Comparison of ENCODE assay signal across 11 cellular contexts in the genomic region with DNA sequence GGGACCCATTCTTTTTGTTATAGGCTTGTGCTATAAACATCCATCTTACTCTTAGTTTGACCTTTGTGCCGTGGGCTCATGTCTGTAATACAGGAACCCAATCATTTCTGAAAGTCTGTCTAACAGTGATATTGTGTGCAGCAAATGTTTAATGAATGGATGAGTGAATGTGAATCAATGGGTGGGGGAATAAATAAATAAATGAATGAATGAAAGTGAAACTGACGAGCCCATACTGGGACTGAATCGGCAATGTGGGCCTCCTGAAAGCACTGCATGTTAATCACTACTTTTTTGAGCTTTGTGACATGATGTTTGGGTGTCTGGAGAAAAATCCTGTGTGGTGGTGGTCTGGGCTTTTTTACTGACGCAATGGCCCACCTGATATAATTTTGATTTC.
DNase-seq lines count a peak whose midpoint lies in the region; ATAC-seq and TF ChIP-seq lines count a peak whose summit lies in the region.
"Had no signal": no experiment of that assay in that cellular context is flagged by ENCODE, and none has a peak within 500 bp of the region (broad histone marks: within the 10 kb centered on the region; RNA-seq: fewer than 3 reads in every experiment).

No MANE protein-coding gene starts in this region.

- ATAC-seq in GM21529 (IDR thresholded peaks at IDR 0.05; ENCODE audit: unreplicated experiment) (peak; percentile 49), T-helper 17 cell (peak; percentile 69)
- ATAC-seq in effector memory CD8-positive, alpha-beta T cell (replicated peaks): peak; percentile 71
- ATAC-seq: GM23338 had no signal

- H3K27me3 Mint-ChIP-seq in T-helper 17 cell (no peaks in the 10 kb centered on the region), glutamatergic neuron (ENCODE audit: unreplicated experiment) (no peaks in the 10 kb centered on the region)
- no peaks in the 10 kb centered on the region for H3K27me3 Mint-ChIP-seq in effector memory CD8-positive, alpha-beta T cell

- no peaks in the 10 kb centered on the region for H3K9me3 Mint-ChIP-seq in effector memory CD8-positive, alpha-beta T cell
- H3K9me3 Mint-ChIP-seq in glutamatergic neuron (ENCODE audit: unreplicated experiment): no peaks in the 10 kb centered on the region
- H3K9me3 Mint-ChIP-seq: GM23338 had no signal

- POLR2A ChIA-PET in GM10248 (lab: Yijun Ruan, JAX): no interaction called here

- peak overlapping the region; percentile 96 for H3K27ac Mint-ChIP-seq in T-helper 17 cell
- H3K27ac Mint-ChIP-seq in effector memory CD8-positive, alpha-beta T cell: peak overlapping the region; percentile 77 to 97
- H3K27ac Mint-ChIP-seq in glutamatergic neuron (ENCODE audit: unreplicated experiment): no peak overlapping the region
- H3K27ac Mint-ChIP-seq: GM23338 had no signal

- TF ChIP-seq POLR2A in lower leg skin (IDR thresholded peaks at IDR 0.05): no peak

- H3K4me3 Mint-ChIP-seq in T-helper 17 cell (peak overlapping the region; percentile 90), glutamatergic neuron (ENCODE audit: unreplicated experiment) (no peak overlapping the region)
- peak overlapping the region; percentile 54 to 79 for H3K4me3 Mint-ChIP-seq in effector memory CD8-positive, alpha-beta T cell
- H3K4me3 Mint-ChIP-seq: GM23338 had no signal

- no peak for TF ChIP-seq CTCF in GM10248 (IDR thresholded peaks at IDR 0.05; ENCODE audit: control extremely low read depth, extremely low read depth, low read depth, missing control alignments)
- no peak for TF ChIP-seq CTCF in lower leg skin (IDR thresholded peaks at IDR 0.05)
- no peak for TF ChIP-seq CTCF in glutamatergic neuron (IDR thresholded peaks at IDR 0.05; ENCODE audit: partially characterized antibody, unreplicated experiment)

- intact Hi-C loops in lower leg skin (cut with DNase I; ENCODE audit: low total_unique reads): no loop called here

- CTCF ChIA-PET in GM10248 (lab: Yijun Ruan, JAX): interaction anchor here (0.9 to 6.5 kb wide), 9 partner anchors 10 to 350 kb away, joined by 4 to 51 read pairs (median 5); no protein-coding TSS in a partner anchor

- H3K4me1 Mint-ChIP-seq in T-helper 17 cell (peaks cover 41% of the 10 kb centered on the region), glutamatergic neuron (ENCODE audit: low read depth, unreplicated experiment) (peaks cover 7% of the 10 kb centered on the region)
- H3K4me1 Mint-ChIP-seq in effector memory CD8-positive, alpha-beta T cell (ENCODE audit: low read depth in 2 of 2): peaks cover 26 to 31% of the 10 kb centered on the region in 2 donors

- 70 to 78% methylated on average over 4 of the region's 4 CpGs for WGBS in lower leg skin, 2 donors

- DNase-seq in GM10248 (ENCODE audit: extremely low spot score) (peak; percentile 30), T-helper 17 cell (no peak), NCI-H345 (lab: John Stamatoyannopoulos, UW) (no peak), lower leg skin (ENCODE audit: low spot score in 2 of 2) (no peak), glutamatergic neuron (no peak), HuH-7 (ENCODE audit: low spot score) (no peak)
- DNase-seq in effector memory CD8-positive, alpha-beta T cell: peak in 1 of 3 experiments; percentile 20
- DNase-seq: KBM-7, PC-9 had no signal

- H3K4me3 ChIP-seq in lower leg skin (ENCODE audit: low read depth, poor library complexity, severe bottlenecking): no peak overlapping the region
- H3K4me3 ChIP-seq: GM23338, PC-9 had no signal

- no peaks in the 10 kb centered on the region for H3K9me3 ChIP-seq in T-helper 17 cell (ENCODE audit: control insufficient read depth, low read length, poor library complexity, severe bottlenecking)

- H3K36me3 Mint-ChIP-seq in T-helper 17 cell (ENCODE audit: low read depth) (no peaks in the 10 kb centered on the region), glutamatergic neuron (ENCODE audit: unreplicated experiment) (no peaks in the 10 kb centered on the region)
- no peaks in the 10 kb centered on the region for H3K36me3 Mint-ChIP-seq in effector memory CD8-positive, alpha-beta T cell (ENCODE audit: insufficient read depth)
